29 cellular contexts compared by ENCODE assay signal in genomic region chr7:137674064-137674463, GRCh38.
"Had no signal": no experiment of that assay in that cellular context is flagged by ENCODE, and none has a peak within 500 bp of the region (broad histone marks: within the 10 kb centered on the region; RNA-seq: fewer than 3 reads in every experiment).

No MANE protein-coding gene starts in this region.

- DNase-seq: activated CD4-positive, alpha-beta memory T cell treated with anti-CD3 and anti-CD28 coated beads, Interleukin-2, amount 10 ng/mL, durations not matched to agents 7 days and 5 days; activated CD4-positive, alpha-beta T cell treated with anti-CD3 and anti-CD28 coated beads for 1 hour; activated CD4-positive, alpha-beta T cell treated with anti-CD3 and anti-CD28 coated beads for 4 hours; activated CD4-positive, alpha-beta T cell treated with anti-CD3 and anti-CD28 coated beads, Interleukin-2, amount 10 ng/mL, durations not matched to agents 7 days and 5 days; activated CD4-positive, alpha-beta T cell treated with anti-CD3 and anti-CD28 coated beads, Interleukin-2, amount 50 U/mL, for 4 hours; activated CD8-positive, alpha-beta memory T cell treated with anti-CD3 and anti-CD28 coated beads, Interleukin-2, amount 50 U/mL, for 48 hours; activated gamma-delta T cell; activated naive CD4-positive, alpha-beta T cell treated with anti-CD3 and anti-CD28 coated beads, Interleukin-2, amount 50 U/mL, for 16 hours; activated naive CD4-positive, alpha-beta T cell treated with Interleukin-2 at 50 U/mL for 16 hours; activated naive CD8-positive, alpha-beta T cell treated with anti-CD3 and anti-CD28 coated beads, Interleukin-2, amount 50 U/mL, for 24 hours; activated T-cell treated with anti-CD3 and anti-CD28 coated beads for 4 hours; activated T-cell treated with anti-CD3 and anti-CD28 coated beads, Interleukin-2, amount 50 U/mL, for 24 hours; activated T-cell treated with anti-CD3 and anti-CD28 coated beads, Interleukin-2, amount 50 U/mL, for 72 hours; adrenal gland; amygdala; aorta; body of pancreas; cortex of kidney; dermis blood vessel endothelial cell; effector CD4-positive, alpha-beta T cell; effector memory CD8-positive, alpha-beta T cell; erythroblast; foreskin keratinocyte; gastrocnemius medialis; glutamatergic neuron; heart left ventricle; T-helper 2 cell had no signal

- ATAC-seq: activated naive CD8-positive, alpha-beta T cell treated with anti-CD3 and anti-CD28 coated beads, Interleukin-2, amount 50 U/mL, for 24 hours; activated T-cell treated with anti-CD3 and anti-CD28 coated beads, Interleukin-2, amount 50 U/mL, for 72 hours; body of pancreas; effector memory CD8-positive, alpha-beta T cell; foreskin keratinocyte; gastrocnemius medialis; heart left ventricle had no signal

- H3K27me3 ChIP-seq: adrenal gland, body of pancreas, esophagus muscularis mucosa, foreskin keratinocyte, gastrocnemius medialis had no signal

- H3K4me3 ChIP-seq: adrenal gland, body of pancreas, esophagus muscularis mucosa, gastrocnemius medialis, heart left ventricle had no signal

- H3K9me3 ChIP-seq: adrenal gland, body of pancreas, esophagus muscularis mucosa, gastrocnemius medialis, heart left ventricle had no signal

- H3K36me3 ChIP-seq: adrenal gland, esophagus muscularis mucosa, gastrocnemius medialis, heart left ventricle had no signal

- H3K27ac ChIP-seq: adrenal gland, body of pancreas, esophagus muscularis mucosa, foreskin keratinocyte, gastrocnemius medialis, heart left ventricle had no signal

- FAIRE-seq: colon had no signal

- H3K4me1 ChIP-seq: adrenal gland, body of pancreas, esophagus muscularis mucosa, foreskin keratinocyte, gastrocnemius medialis had no signal
